Comparison of ENCODE assay signal across 11 cellular contexts in the genomic region with DNA sequence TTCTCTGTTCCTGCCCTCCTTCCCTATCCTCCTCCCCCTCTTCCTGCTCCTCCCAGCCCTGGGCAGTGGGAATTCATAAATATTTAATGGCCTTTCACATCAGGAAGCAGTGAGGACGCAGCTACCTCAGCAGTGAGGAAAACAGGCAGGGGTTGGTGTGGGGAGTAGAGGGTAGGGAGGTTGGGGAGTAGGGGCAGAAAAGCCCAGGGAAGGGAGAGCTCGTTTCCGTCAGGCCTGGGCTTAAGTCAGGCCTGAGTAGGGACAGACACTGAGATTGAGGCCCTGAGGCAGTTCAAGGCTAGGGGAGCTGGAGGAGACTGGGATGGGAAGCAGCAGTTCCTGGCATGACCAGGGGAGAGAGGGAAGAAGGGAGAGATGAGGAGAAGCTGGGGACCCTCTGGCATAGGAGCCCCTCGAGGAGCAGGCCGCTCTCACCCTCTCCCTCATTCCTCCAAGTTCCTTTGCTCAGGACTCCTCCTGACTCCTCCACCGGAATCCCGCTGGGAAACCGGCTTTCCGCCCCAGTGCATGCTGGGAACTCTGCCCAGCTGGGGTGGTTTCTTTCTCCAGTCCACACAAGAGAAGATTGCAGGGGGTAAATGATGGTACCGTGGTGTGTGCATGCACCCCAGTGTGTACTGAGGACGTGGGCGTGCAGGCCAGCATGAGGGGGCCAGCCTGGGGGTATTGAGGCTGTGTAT. TPM values are rescaled to one million over a fixed set of nuclear protein-coding genes. Genes with fewer than 3 reads are reported as not detected.
DNase-seq lines count a peak whose midpoint lies in the region; ATAC-seq and TF ChIP-seq lines count a peak whose summit lies in the region.
"Had no signal": no experiment of that assay in that cellular context is flagged by ENCODE, and none has a peak within 500 bp of the region (broad histone marks: within the 10 kb centered on the region; RNA-seq: fewer than 3 reads in every experiment).

No MANE protein-coding gene starts in this region.

- intact Hi-C loops in esophagus muscularis mucosa (cut with DNase I) = no loop called here

- no peak for TF ChIP-seq CTCF in esophagus muscularis mucosa (IDR thresholded peaks at IDR 0.05)

- peak overlapping the region in 1 of 2 donors; percentile 23 for H3K9ac ChIP-seq in mucosa of rectum (ENCODE audit: low read depth in 1 of 2, low read length in 2 of 2)

- TF ChIP-seq EP300 in esophagus muscularis mucosa (IDR thresholded peaks at IDR 0.05) = no peak

- DNase-seq in AG20443 (ENCODE audit: low spot score) (peak; percentile 65), NCI-H1092 (lab: John Stamatoyannopoulos, UW) (peak; percentile 12), esophagus muscularis mucosa (ENCODE audit: extremely low spot score) (no peak)
- DNase-seq: activated CD4-positive, alpha-beta T cell treated with anti-CD3 and anti-CD28 coated beads, Interleukin-2, amount 50 U/mL, for 1 hour; brain microvascular endothelial cell had no signal

- peaks cover 0 to under 1% (median 0%) of the 10 kb centered on the region in 4 donors for H3K27me3 ChIP-seq in esophagus muscularis mucosa
- peaks cover 4 to 12% of the 10 kb centered on the region in 2 donors for H3K27me3 ChIP-seq in mucosa of rectum (ENCODE audit: control insufficient read depth in 2 of 2, insufficient read depth in 2 of 2, low read length in 2 of 2)
- H3K27me3 ChIP-seq: brain microvascular endothelial cell had no signal

- WGBS in esophagus muscularis mucosa = 50% methylated on average over 12 of the region's 12 CpGs

- H3K36me3 ChIP-seq in esophagus muscularis mucosa (no peaks in the 10 kb centered on the region), mucosa of rectum (ENCODE audit: control insufficient read depth in 2 of 2, insufficient read depth in 2 of 2, low read length in 2 of 2) (no peaks in the 10 kb centered on the region)
- H3K36me3 ChIP-seq: brain microvascular endothelial cell had no signal

- H3K27ac ChIP-seq in esophagus muscularis mucosa (replicated peaks in 1 of 4) (peak overlapping the region; percentile 23 to 54 (median 44)), mucosa of rectum (ENCODE audit: low read depth in 2 of 2, low read length in 2 of 2) (peak overlapping the region; percentile 24 to 28)
- H3K27ac ChIP-seq: brain microvascular endothelial cell had no signal

- H3K4me3 ChIP-seq in esophagus muscularis mucosa (no peak overlapping the region), mucosa of rectum (ENCODE audit: low read length in 2 of 2) (no peak overlapping the region)
- H3K4me3 ChIP-seq: smooth muscle cell had no signal

- H3K9me3 ChIP-seq in esophagus muscularis mucosa = no peaks in the 10 kb centered on the region
- H3K9me3 ChIP-seq in mucosa of rectum (ENCODE audit: control insufficient read depth in 2 of 2, low read length in 2 of 2) = no peaks in the 10 kb centered on the region

- no peak for TF ChIP-seq POLR2A in esophagus muscularis mucosa (IDR thresholded peaks at IDR 0.05; ENCODE audit: low read depth)

- ATAC-seq in GM18868 (IDR thresholded peaks at IDR 0.05; ENCODE audit: unreplicated experiment) (no peak), esophagus mucosa (no peak), HG03025 (IDR thresholded peaks at IDR 0.05; ENCODE audit: low FRiP score, unreplicated experiment) (no peak), HG02870 (IDR thresholded peaks at IDR 0.05; ENCODE audit: unreplicated experiment) (no peak)

- H3K4me1 ChIP-seq in esophagus muscularis mucosa (peaks cover 9 to 17% (median 14%) of the 10 kb centered on the region in 4 donors), mucosa of rectum (ENCODE audit: control insufficient read depth in 2 of 2, insufficient read depth in 2 of 2, low read length in 2 of 2) (peaks cover 0 to 13% of the 10 kb centered on the region in 2 donors)

RNA-seq across cellular contexts. Expression of a gene that starts 6.2 kb away (rescaled TPM):
- 1 to 10 TPM in 3 of 4 donors, under 1 TPM in 1; 0.98 to 1.8 (median 1.5) TPM for total RNA-seq in esophagus muscularis mucosa
- total RNA-seq in esophagus mucosa = 0.16 TPM

RNA-seq across cellular contexts. Expression of a gene that starts 26.7 kb away (rescaled TPM):
- 10 to 100 TPM; 20.2 to 46.3 (median 37.5) TPM for total RNA-seq in esophagus muscularis mucosa
- total RNA-seq in esophagus mucosa = 26.3 TPM

RNA-seq across cellular contexts. Expression of a gene that starts 28.6 kb away (rescaled TPM):
- total RNA-seq in esophagus muscularis mucosa = 100 to 1,000 TPM in 1 of 4 donors, 10 to 100 TPM in 3; 31.6 to 118 (median 61.4) TPM
- total RNA-seq in esophagus mucosa = 13.6 TPM

RNA-seq across cellular contexts. Expression of a gene that starts 42.0 kb away (rescaled TPM):
- total RNA-seq in esophagus muscularis mucosa (100 to 1,000 TPM in 1 of 4 donors, 10 to 100 TPM in 3; 72.7 to 145 (median 82.8) TPM), esophagus mucosa (0.64 TPM)
- total RNA-seq: smooth muscle cell had no signal
